Comparison of ENCODE assay signal across 14 cellular contexts in the genomic region with DNA sequence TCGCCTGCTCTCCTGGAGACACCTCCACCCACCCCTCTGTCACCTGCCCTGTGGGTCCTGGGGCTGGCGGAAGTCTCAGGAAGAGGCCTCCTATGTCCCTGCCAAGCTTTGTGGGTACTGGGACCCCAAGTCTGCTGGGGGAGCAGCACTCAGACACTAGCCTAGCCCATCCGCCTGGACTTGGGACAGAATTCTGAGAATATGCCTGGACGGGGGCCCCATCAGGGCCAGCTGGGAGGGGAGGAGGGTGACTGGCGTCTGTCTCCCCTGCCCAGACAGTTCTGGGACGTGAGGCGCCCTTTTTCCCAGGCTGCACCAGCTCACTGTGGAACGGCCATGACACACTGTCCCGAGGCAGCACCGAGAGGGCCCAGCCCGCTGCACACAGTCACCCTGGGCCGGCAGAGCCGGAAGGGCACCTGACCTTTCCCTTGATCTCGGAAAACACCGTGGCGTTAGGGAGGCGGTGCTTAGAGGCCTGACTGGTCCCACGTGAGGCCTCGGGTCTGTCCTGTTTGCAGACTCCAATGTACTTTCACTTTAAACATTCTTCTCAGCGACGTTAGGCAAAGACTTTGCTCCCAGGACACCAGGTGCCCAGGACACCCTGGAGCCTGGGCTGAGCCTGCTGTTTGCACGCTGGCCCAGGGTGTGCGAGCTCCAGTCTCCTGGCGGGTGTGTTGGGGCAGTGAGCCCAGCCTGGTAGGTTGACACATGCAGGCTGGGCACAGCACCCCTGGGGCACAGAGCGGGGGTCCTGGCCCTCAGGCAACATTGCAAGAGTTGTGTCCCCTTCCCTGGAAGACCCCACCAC. TPM values are rescaled to one million over a fixed set of nuclear protein-coding genes. Genes with fewer than 3 reads are reported as not detected.
DNase-seq lines count a peak whose midpoint lies in the region; ATAC-seq, FAIRE-seq and TF ChIP-seq lines count a peak whose summit lies in the region.
"Had no signal": no experiment of that assay in that cellular context is flagged by ENCODE, and none has a peak within 500 bp of the region (broad histone marks: within the 10 kb centered on the region; RNA-seq: fewer than 3 reads in every experiment).

No MANE protein-coding gene starts in this region.

- H3K4me1 ChIP-seq in PC-3 (ENCODE audit: insufficient read depth, low read length) = peaks cover 22% of the 10 kb centered on the region
- peaks cover 19 to 27% (median 20%) of the 10 kb centered on the region in 3 donors for H3K4me1 ChIP-seq in pancreas
- H3K4me1 ChIP-seq: SJSA1 had no signal

- intact Hi-C loops in Calu3 (cut with micrococcal nuclease; ENCODE audit: unreplicated experiment) (no loop called here), PC-3 (cut with micrococcal nuclease) (no loop called here), pancreas (cut with DNase I) (no loop called here)

- H3K4me2 ChIP-seq in PC-3 (ENCODE audit: low read length) = peak overlapping the region; percentile 60

- WGBS in pancreas, 2 donors = 23% methylated on average over 25 of the region's 25 CpGs

- H3K27me3 Mint-ChIP-seq in Calu3 (ENCODE audit: unreplicated experiment) (no peaks in the 10 kb centered on the region), glutamatergic neuron (ENCODE audit: unreplicated experiment) (peaks cover 2% of the 10 kb centered on the region)
- H3K27me3 Mint-ChIP-seq in activated naive CD8-positive, alpha-beta T cell treated with anti-CD3 and anti-CD28 coated beads for 36 hours = peaks cover 5% of the 10 kb centered on the region

- no peaks in the 10 kb centered on the region for H3K9me2 ChIP-seq in PC-3 (replicated peaks; ENCODE audit: low read length)

- CTCF ChIA-PET in Calu3 (lab: Charles Lee) (no interaction called here), PC-3 (lab: Charles Lee) (interaction anchor here (0.6 kb wide), 1 partner anchor 128 kb away, joined by 4 read pairs; no protein-coding TSS in a partner anchor)

- H3F3A ChIP-seq in PC-3 (ENCODE audit: low read length, unreplicated experiment) = no peaks in the 10 kb centered on the region

- no peaks in the 10 kb centered on the region for H3K4me1 Mint-ChIP-seq in Calu3 (ENCODE audit: low read depth, unreplicated experiment)
- no peaks in the 10 kb centered on the region for H3K4me1 Mint-ChIP-seq in glutamatergic neuron (ENCODE audit: low read depth, unreplicated experiment)
- no peaks in the 10 kb centered on the region for H3K4me1 Mint-ChIP-seq in activated naive CD8-positive, alpha-beta T cell treated with anti-CD3 and anti-CD28 coated beads for 36 hours

- no peak overlapping the region for H3K9ac ChIP-seq in PC-3 (ENCODE audit: low read length)

- H3K4me3 ChIP-seq in PC-3 (ENCODE audit: low read length) (no peak overlapping the region), pancreas (peak overlapping the region in 3 of 4 donors; percentile 5 to 33 (median 32))
- H3K4me3 ChIP-seq: SJSA1 had no signal

- FAIRE-seq in pancreas (lab: Jason Lieb, UNC) = no peak

- H3K36me3 ChIP-seq in PC-3 (ENCODE audit: low read depth, low read length) = no peaks in the 10 kb centered on the region
- H3K36me3 ChIP-seq in pancreas = no peaks in the 10 kb centered on the region
- H3K36me3 ChIP-seq: SJSA1 had no signal

- TF ChIP-seq CTCF in Calu3 (IDR thresholded peaks at IDR 0.05; ENCODE audit: unreplicated experiment) (no peak), PC-3 (conservative IDR thresholded peaks at IDR 0.05; ENCODE audit: low read depth, low read length) (no peak), glutamatergic neuron (IDR thresholded peaks at IDR 0.05; ENCODE audit: partially characterized antibody, unreplicated experiment) (no peak), pancreas (IDR thresholded peaks at IDR 0.05) (no peak)

- ATAC-seq in PC-3 (peak; percentile 47), pancreas (peak; percentile 81 to 90 (median 87)), HG03565 (IDR thresholded peaks at IDR 0.05; ENCODE audit: unreplicated experiment) (no peak)

- H3K27me3 ChIP-seq in PC-3 (ENCODE audit: low read length) = peaks cover 1% of the 10 kb centered on the region
- H3K27me3 ChIP-seq in pancreas = no peaks in the 10 kb centered on the region

- H3K9me3 Mint-ChIP-seq in Calu3 (ENCODE audit: low read depth, unreplicated experiment) (no peaks in the 10 kb centered on the region), glutamatergic neuron (ENCODE audit: unreplicated experiment) (peaks cover 3% of the 10 kb centered on the region)
- no peaks in the 10 kb centered on the region for H3K9me3 Mint-ChIP-seq in activated naive CD8-positive, alpha-beta T cell treated with anti-CD3 and anti-CD28 coated beads for 36 hours
- H3K9me3 Mint-ChIP-seq: activated CD4-positive, alpha-beta memory T cell treated with anti-CD3 and anti-CD28 coated beads, Interleukin-2, amount 10 ng/mL, durations not matched to agents 7 days and 5 days had no signal

- H2AFZ ChIP-seq in PC-3 (ENCODE audit: low read length) = 0 out of 2 replicates have a peak overlapping the region, but pooled peaks have one; percentile 22

- H3K9me3 ChIP-seq in PC-3 (ENCODE audit: low read length) (no peaks in the 10 kb centered on the region), pancreas (no peaks in the 10 kb centered on the region)
- H3K9me3 ChIP-seq: SJSA1 had no signal

- peak overlapping the region; percentile 34 for H3K4me3 Mint-ChIP-seq in Calu3 (ENCODE audit: low read depth, unreplicated experiment)
- no peak overlapping the region for H3K4me3 Mint-ChIP-seq in glutamatergic neuron (ENCODE audit: unreplicated experiment)
- no peak overlapping the region for H3K4me3 Mint-ChIP-seq in activated naive CD8-positive, alpha-beta T cell treated with anti-CD3 and anti-CD28 coated beads for 36 hours
- H3K4me3 Mint-ChIP-seq: activated CD4-positive, alpha-beta memory T cell treated with anti-CD3 and anti-CD28 coated beads, Interleukin-2, amount 10 ng/mL, durations not matched to agents 7 days and 5 days had no signal

- BruUV-seq in Calu3 (replicated peaks; lab: Mats Ljungman, UMichigan) (no TSS peak), PC-3 (replicated peaks; lab: Mats Ljungman, UMichigan) (no TSS peak)

- peaks cover 17% of the 10 kb centered on the region for H3K36me3 Mint-ChIP-seq in Calu3 (ENCODE audit: insufficient read depth, unreplicated experiment)
- no peaks in the 10 kb centered on the region for H3K36me3 Mint-ChIP-seq in glutamatergic neuron (ENCODE audit: unreplicated experiment)
- H3K36me3 Mint-ChIP-seq in activated naive CD8-positive, alpha-beta T cell treated with anti-CD3 and anti-CD28 coated beads for 36 hours = no peaks in the 10 kb centered on the region

- peaks cover 5% of the 10 kb centered on the region; the same call in 1 of the 2 replicates for H3K79me2 ChIP-seq in PC-3 (ENCODE audit: low read length)

- DNase-seq in Calu3 = peak; percentile 59
- DNase-seq in PC-3 = peak; percentile 31
- peak; percentile 27 for DNase-seq in glutamatergic neuron
- peak; percentile 84 to 93 (median 90) for DNase-seq in pancreas
- DNase-seq in cerebellum (ENCODE audit: low spot score) = no peak
- no peak for DNase-seq in activated naive CD8-positive, alpha-beta T cell treated with anti-CD3 and anti-CD28 coated beads for 36 hours
- no peak for DNase-seq in NCI-H146 treated with DMSO at 0.1 percent for 48 hours (lab: John Stamatoyannopoulos, UW; ENCODE audit: unreplicated experiment)
- DNase-seq: activated CD4-positive, alpha-beta memory T cell treated with anti-CD3 and anti-CD28 coated beads, Interleukin-2, amount 10 ng/mL, durations not matched to agents 7 days and 5 days; DMS 273 treated with DMSO at 0.1 percent for 48 hours; H7; mesendoderm; NCI-H187 had no signal

- peak overlapping the region; percentile 39 for H3K27ac Mint-ChIP-seq in Calu3 (ENCODE audit: unreplicated experiment)
- H3K27ac Mint-ChIP-seq in glutamatergic neuron (ENCODE audit: unreplicated experiment) = no peak overlapping the region
- no peak overlapping the region for H3K27ac Mint-ChIP-seq in activated naive CD8-positive, alpha-beta T cell treated with anti-CD3 and anti-CD28 coated beads for 36 hours
- H3K27ac Mint-ChIP-seq: activated CD4-positive, alpha-beta memory T cell treated with anti-CD3 and anti-CD28 coated beads, Interleukin-2, amount 10 ng/mL, durations not matched to agents 7 days and 5 days had no signal

- H3K27ac ChIP-seq in PC-3 (ENCODE audit: low read length) = peak overlapping the region; percentile 39
- H3K27ac ChIP-seq in pancreas = peak overlapping the region; percentile 82 to 95 (median 92)
- H3K27ac ChIP-seq: SJSA1 had no signal

- H4K20me1 ChIP-seq in PC-3 (ENCODE audit: low read length) = no peaks in the 10 kb centered on the region

- POLR2A ChIA-PET in PC-3 (lab: Charles Lee; ENCODE audit: unreplicated experiment) = no interaction called here

RNA-seq across cellular contexts. Expression of a gene that starts 0.7 kb away (rescaled TPM):
- total RNA-seq in Calu3 (2022) (0.49 and 0.68 TPM in 2 replicates), PC-3 (2014; rRNA removed) (0.52 TPM in 1 of 2 replicates, not detected in the other), glutamatergic neuron (ENCODE audit: unreplicated experiment) (0.54 TPM), pancreas (1 to 10 TPM in 2 of 6 donors, under 1 TPM in 4; 0.28 to 1.7 (median 0.66) TPM), cerebellum (3.0 TPM)
- 1 to 10 TPM in 1 of 2 donors, under 1 TPM in 1; 0.45 to 1.6 TPM for polyA plus RNA-seq in pancreas
- under 1 TPM; 0.20 to 0.21 TPM for total RNA-seq in activated naive CD8-positive, alpha-beta T cell treated with anti-CD3 and anti-CD28 coated beads for 36 hours
- total RNA-seq: SJSA1 had no signal

RNA-seq across cellular contexts. Expression of a gene that starts 5.7 kb away (rescaled TPM):
- total RNA-seq in Calu3 (2022) (36.9 and 38.8 TPM in 2 replicates), PC-3 (2014; rRNA removed) (10.1 and 10.3 TPM in 2 replicates), glutamatergic neuron (ENCODE audit: unreplicated experiment) (20.3 TPM), pancreas (10 to 100 TPM; 17.6 to 33.7 (median 20.2) TPM), cerebellum (16.7 TPM)
- 10 to 100 TPM; 40.7 to 56.9 TPM for polyA plus RNA-seq in pancreas
- 1 to 10 TPM; 6.6 to 7.1 TPM for total RNA-seq in activated naive CD8-positive, alpha-beta T cell treated with anti-CD3 and anti-CD28 coated beads for 36 hours

RNA-seq across cellular contexts. Expression of a gene that starts 18.9 kb away (rescaled TPM):
- total RNA-seq in Calu3 (2022) (36.8 and 43.2 TPM in 2 replicates), PC-3 (2014; rRNA removed) (31.2 and 42.6 TPM in 2 replicates), glutamatergic neuron (ENCODE audit: unreplicated experiment) (20.9 TPM), pancreas (10 to 100 TPM; 25.1 to 41.4 (median 31.1) TPM), cerebellum (5.3 TPM)
- polyA plus RNA-seq in pancreas = 10 to 100 TPM; 15.4 to 42.8 TPM
- total RNA-seq in activated naive CD8-positive, alpha-beta T cell treated with anti-CD3 and anti-CD28 coated beads for 36 hours = 10 to 100 TPM; 17.0 to 17.2 TPM

RNA-seq across cellular contexts. Expression of a gene that starts 19.1 kb away (rescaled TPM):
- total RNA-seq in Calu3 (2022) (8.8 and 11.8 TPM in 2 replicates), PC-3 (2014; rRNA removed) (14.2 and 23.5 TPM in 2 replicates), glutamatergic neuron (ENCODE audit: unreplicated experiment) (26.2 TPM), pancreas (10 to 100 TPM in 1 of 6 donors, 1 to 10 TPM in 5; 5.7 to 11.3 (median 7.4) TPM), cerebellum (7.3 TPM)
- polyA plus RNA-seq in pancreas = 10 to 100 TPM in 1 of 2 donors, 1 to 10 TPM in 1; 10.0 to 11.7 TPM
- total RNA-seq in activated naive CD8-positive, alpha-beta T cell treated with anti-CD3 and anti-CD28 coated beads for 36 hours = 10 to 100 TPM; 12.5 to 14.0 TPM

Comparison
In these comparisons a context has a peak if more than half of its experiments do, and no peak if none do; other contexts are left out.
1. DNase-seq: peak in Calu3 (single experiment), PC-3 (single experiment), glutamatergic neuron (single experiment) and pancreas (6 of 6); none in cerebellum (single experiment), activated naive CD8-positive, alpha-beta T cell treated with anti-CD3 and anti-CD28 coated beads for 36 hours (single experiment) and NCI-H146 treated with DMSO at 0.1 percent for 48 hours (single experiment).